In genomic region chr5:138574744-138575193, GRCh38 we compare ENCODE assay signal across 8 cellular contexts. TPM values are rescaled to one million over a fixed set of nuclear protein-coding genes. Genes with fewer than 3 reads are reported as not detected.
A peak's percentile ranks its signal among the peaks of the same experiment; 100 is the strongest.
DNase-seq lines count a peak whose midpoint lies in the region; ATAC-seq and TF ChIP-seq lines count a peak whose summit lies in the region.

No MANE protein-coding gene starts in this region.

- H3K27me3 Mint-ChIP-seq in CD14-positive monocyte (ENCODE audit: low read depth in 3 of 3), result no peaks in the 10 kb centered on the region

- H3K4me3 Mint-ChIP-seq in CD14-positive monocyte, result peak overlapping the region; percentile 89 to 94

- peaks cover 5 to 15% of the 10 kb centered on the region in 2 donors for H3K4me1 ChIP-seq in ascending aorta
- H3K4me1 ChIP-seq in thymus (ENCODE audit: control insufficient read depth, insufficient read depth, low read length), result peaks cover 11% of the 10 kb centered on the region

- H3K27ac ChIP-seq in ascending aorta (peak overlapping the region; percentile 97 to 99), thymus (ENCODE audit: low read depth) (peak overlapping the region; percentile 100)

- peaks cover 0 to 3% (median 0%) of the 10 kb centered on the region in 7 donors for H3K9me3 Mint-ChIP-seq in CD14-positive monocyte

- peaks cover 34 to 40% of the 10 kb centered on the region in 2 donors for H3K36me3 Mint-ChIP-seq in CD14-positive monocyte

- H3K9me3 ChIP-seq in ascending aorta, result no peaks in the 10 kb centered on the region
- no peaks in the 10 kb centered on the region for H3K9me3 ChIP-seq in thymus (ENCODE audit: control insufficient read depth)

- H3K36me3 ChIP-seq in ascending aorta, result peaks cover 34 to 38% of the 10 kb centered on the region in 2 donors
- peaks cover 34% of the 10 kb centered on the region for H3K36me3 ChIP-seq in thymus (ENCODE audit: control insufficient read depth, insufficient read depth)

- TF ChIP-seq CTCF in CD14-positive monocyte (IDR thresholded peaks at IDR 0.05), result no peak
- TF ChIP-seq CTCF in ascending aorta (IDR thresholded peaks at IDR 0.05), result no peak

- DNase-seq in CD14-positive monocyte (ENCODE audit: low spot score), result peak; percentile 61
- no peak for DNase-seq in ascending aorta (ENCODE audit: low spot score in 2 of 2)
- no peak for DNase-seq in left colon
- DNase-seq in NCI-H446 treated with DMSO at 0.1 percent for 48 hours (lab: John Stamatoyannopoulos, UW), result no peak
- no peak for DNase-seq in activated effector memory CD4-positive, alpha-beta T cell treated with anti-CD3 and anti-CD28 coated beads, Interleukin-2, amount 50 U/mL, for 16 hours

- intact Hi-C loops in CD14-positive monocyte (cut with micrococcal nuclease) (loop anchor here (2.0 to 10.0 kb wide), 4 partner anchors 32 to 768 kb away; partner anchors contain the start of genes ETF1 (in 2 of the 2), MATR3 (in 1 of the 2) and PAIP2 (in 1 of the 2)), ascending aorta (cut with DNase I) (loop anchor here (1.0 to 10.0 kb wide), 5 partner anchors 31 to 768 kb away; partner anchors contain the start of genes EGR1, ETF1 and SIL1), left colon (cut with DNase I, micrococcal nuclease) (no loop called here)

- H3K4me3 ChIP-seq in ascending aorta, result peak overlapping the region; percentile 89 to 90
- peak overlapping the region; percentile 99 for H3K4me3 ChIP-seq in thymus (ENCODE audit: low read length)

- H3K4me1 Mint-ChIP-seq in CD14-positive monocyte, result peaks cover 17% of the 10 kb centered on the region

- peak overlapping the region; percentile 99 to 100 (median 100) for H3K27ac Mint-ChIP-seq in CD14-positive monocyte

- ATAC-seq in HG03025 (IDR thresholded peaks at IDR 0.05; ENCODE audit: low FRiP score, unreplicated experiment), result peak; percentile 11
- ATAC-seq in left colon, result peak; percentile 35
- ATAC-seq in GM21423 (IDR thresholded peaks at IDR 0.05; ENCODE audit: unreplicated experiment), result no peak

- under 1% methylated on average over 18 of the region's 18 CpGs for WGBS in thymus

- no peaks in the 10 kb centered on the region for H3K27me3 ChIP-seq in ascending aorta
- no peaks in the 10 kb centered on the region for H3K27me3 ChIP-seq in thymus (ENCODE audit: control insufficient read depth, insufficient read depth)

RNA-seq across cellular contexts. Expression of gene HSPA9, which starts 0.4 kb away (rescaled TPM):
- polyA plus RNA-seq in CD14-positive monocyte, result 10 to 100 TPM; 67.8 to 82.4 TPM
- 75.5 TPM for total RNA-seq in ascending aorta
- 100 to 1,000 TPM; 175 to 206 TPM for total RNA-seq in left colon
- 94.0 TPM for polyA plus RNA-seq in thymus

RNA-seq across cellular contexts. Expression of gene ETF1, which starts 31.7 kb away (rescaled TPM):
- polyA plus RNA-seq in CD14-positive monocyte (10 to 100 TPM; 61.6 to 71.4 TPM), thymus (54.8 TPM)
- total RNA-seq in ascending aorta (28.2 TPM), left colon (10 to 100 TPM; 73.5 to 83.3 TPM)

Comparison
In these comparisons a context has a peak if more than half of its experiments do, and no peak if none do; other contexts are left out.
1. intact Hi-C loops: an anchor here in CD14-positive monocyte (2.0 to 10.0 kb wide) and ascending aorta (1.0 to 10.0 kb wide); none called in left colon.